ENCODE assay signal across 7 cellular contexts in genomic region chr14:21917699-21918436, GRCh38.
DNase-seq lines count a peak whose midpoint lies in the region; ATAC-seq, FAIRE-seq and TF ChIP-seq lines count a peak whose summit lies in the region.

No MANE protein-coding gene starts in this region.

- H3K4me2 ChIP-seq in osteoblast (ENCODE audit: insufficient read depth, low read length) = peak overlapping the region; percentile 57

- POLR2A ChIA-PET in HEK293 (lab: Yijun Ruan, JAX) = no interaction called here

- H3K27ac ChIP-seq in HEK293 (ENCODE audit: extremely low read depth, low read depth, low read length) = no peak overlapping the region
- no peak overlapping the region for H3K27ac ChIP-seq in osteoblast (ENCODE audit: low read depth, low read length)

- no peaks in the 10 kb centered on the region for H3K27me3 ChIP-seq in osteoblast (ENCODE audit: insufficient read depth, low read length)

- H2AFZ ChIP-seq in osteoblast (ENCODE audit: low read length) = peak overlapping the region; percentile 61

- peak overlapping the region; percentile 80 for H3K4me3 Mint-ChIP-seq in activated T-helper 17 cell treated with anti-CD3 and anti-CD28 coated beads, Interleukin-2, amount 50 U/mL, for 72 hours

- no peaks in the 10 kb centered on the region for H3K9me3 Mint-ChIP-seq in activated T-helper 17 cell treated with anti-CD3 and anti-CD28 coated beads, Interleukin-2, amount 50 U/mL, for 72 hours

- H3K27ac Mint-ChIP-seq in activated T-helper 17 cell treated with anti-CD3 and anti-CD28 coated beads, Interleukin-2, amount 50 U/mL, for 72 hours = peak overlapping the region; percentile 73

- CTCF ChIA-PET in HEK293 (lab: Yijun Ruan, JAX) = interaction anchor here (0.6 to 4.4 kb wide), 36 partner anchors 10 to 290 kb away, joined by 3 to 28 read pairs (median 4); no protein-coding TSS in a partner anchor

- ATAC-seq in activated T-helper 17 cell treated with anti-CD3 and anti-CD28 coated beads, Interleukin-2, amount 50 U/mL, for 72 hours (replicated peaks) = peak; percentile 63
- ATAC-seq in GM18511 (IDR thresholded peaks at IDR 0.05; ENCODE audit: unreplicated experiment) = no peak

- no peaks in the 10 kb centered on the region for H4K20me1 ChIP-seq in osteoblast (ENCODE audit: insufficient read depth, low read length)

- DNase-seq in NCI-H82 treated with DMSO at 0.1 percent for 48 hours (lab: John Stamatoyannopoulos, UW; ENCODE audit: unreplicated experiment) = peak; percentile 90
- DNase-seq in fibroblast of the conjunctiva (ENCODE audit: low read depth) = peak; percentile 22
- DNase-seq in osteoblast (ENCODE audit: insufficient read length, low spot score, missing footprints) = no peak

- no peaks in the 10 kb centered on the region for H3K36me3 ChIP-seq in HEK293 (ENCODE audit: control insufficient read depth in 2 of 2, insufficient read depth in 1 of 2, low read length in 2 of 2)
- H3K36me3 ChIP-seq in osteoblast (ENCODE audit: insufficient read depth, low read length) = no peaks in the 10 kb centered on the region

- no peaks in the 10 kb centered on the region for H3K79me2 ChIP-seq in osteoblast (ENCODE audit: insufficient read depth, low read length)

- TF ChIP-seq CTCF in HEK293 (tag by site-specific recombination; IDR thresholded peaks at IDR 0.05) (peak; percentile 52; the same call in 1 of the 2 replicates), osteoblast (IDR thresholded peaks at IDR 0.05; ENCODE audit: extremely low read depth, low read depth, low read length) (peak; percentile 80)

- no peak overlapping the region for H3K4me3 ChIP-seq in HEK293 (ENCODE audit: low read depth, low read length)
- no peak overlapping the region for H3K4me3 ChIP-seq in osteoblast (ENCODE audit: insufficient read depth, low read length)

- H3K4me1 ChIP-seq in HEK293 (ENCODE audit: control insufficient read depth, insufficient read depth, low read length) (no peaks in the 10 kb centered on the region), osteoblast (ENCODE audit: insufficient read depth, low read length) (no peaks in the 10 kb centered on the region)

- H3K27me3 Mint-ChIP-seq in activated T-helper 17 cell treated with anti-CD3 and anti-CD28 coated beads, Interleukin-2, amount 50 U/mL, for 72 hours = no peaks in the 10 kb centered on the region

- peaks cover 18% of the 10 kb centered on the region for H3K4me1 Mint-ChIP-seq in activated T-helper 17 cell treated with anti-CD3 and anti-CD28 coated beads, Interleukin-2, amount 50 U/mL, for 72 hours

- FAIRE-seq in G401.6 (lab: Jason Lieb, UNC) = peak; percentile 86

- no peaks in the 10 kb centered on the region for H3K36me3 Mint-ChIP-seq in activated T-helper 17 cell treated with anti-CD3 and anti-CD28 coated beads, Interleukin-2, amount 50 U/mL, for 72 hours (ENCODE audit: low read depth)

- H3K9me3 ChIP-seq in HEK293 (ENCODE audit: control insufficient read depth, insufficient read depth, low read depth, low read length) (no peaks in the 10 kb centered on the region; the same call in 1 of the 2 replicates), osteoblast (ENCODE audit: low read depth, low read length) (no peaks in the 10 kb centered on the region)

TF ChIP-seq in HEK293, 187 proteins besides CTCF, POLR2A, EP300 and RAD21:
- TF ChIP-seq ZNF654 (tag by site-specific recombination; IDR thresholded peaks at IDR 0.05; ENCODE audit: low read depth) = peak; percentile 62
- no peak for TF ChIP-seq ZSCAN30 (tag by site-specific recombination; IDR thresholded peaks at IDR 0.05)
- TF ChIP-seq ZNF488 (tag by site-specific recombination; IDR thresholded peaks at IDR 0.05) = no peak
